Comparison of ENCODE assay signal across 1 cellular context in genomic region chr9:136361757-136362449, GRCh38.
TF ChIP-seq lines count a peak whose summit lies in the region.

No MANE protein-coding gene starts in this region.

TF ChIP-seq in HepG2, 621 proteins besides CTCF, POLR2A, EP300 and RAD21:
- no peak for TF ChIP-seq ZFP36L1 (CRISPR knock-in tag; IDR thresholded peaks at IDR 0.05)
- no peak for TF ChIP-seq ZMAT5 (CRISPR knock-in tag; IDR thresholded peaks at IDR 0.05; ENCODE audit: borderline replicate concordance, low read depth)
- TF ChIP-seq RXRA (CRISPR knock-in tag; IDR thresholded peaks at IDR 0.05) = 0 out of 2 replicates have a peak, but pooled peaks have one; percentile 7
- TF ChIP-seq, protein P1, sequence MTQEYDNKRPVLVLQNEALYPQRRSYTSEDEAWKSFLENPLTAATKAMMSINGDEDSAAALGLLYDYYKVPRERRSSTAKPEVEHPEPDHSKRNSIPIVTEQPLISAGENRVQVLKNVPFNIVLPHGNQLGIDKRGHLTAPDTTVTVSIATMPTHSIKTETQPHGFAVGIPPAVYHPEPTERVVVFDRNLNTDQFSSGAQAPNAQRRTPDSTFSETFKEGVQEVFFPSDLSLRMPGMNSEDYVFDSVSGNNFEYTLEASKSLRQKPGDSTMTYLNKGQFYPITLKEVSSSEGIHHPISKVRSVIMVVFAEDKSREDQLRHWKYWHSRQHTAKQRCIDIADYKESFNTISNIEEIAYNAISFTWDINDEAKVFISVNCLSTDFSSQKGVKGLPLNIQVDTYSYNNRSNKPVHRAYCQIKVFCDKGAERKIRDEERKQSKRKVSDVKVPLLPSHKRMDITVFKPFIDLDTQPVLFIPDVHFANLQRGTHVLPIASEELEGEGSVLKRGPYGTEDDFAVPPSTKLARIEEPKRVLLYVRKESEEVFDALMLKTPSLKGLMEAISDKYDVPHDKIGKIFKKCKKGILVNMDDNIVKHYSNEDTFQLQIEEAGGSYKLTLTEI (CRISPR knock-in tag; conservative IDR thresholded peaks at IDR 0.05) = no peak
- no peak for TF ChIP-seq TBL1XR1 (IDR thresholded peaks at IDR 0.05; ENCODE audit: borderline replicate concordance, low read length, partially characterized antibody)
- no peak for TF ChIP-seq TGIF2 (CRISPR knock-in tag; IDR thresholded peaks at IDR 0.05)
TF ChIP-seq in HepG2: peak in this region for 1.
